8 cellular contexts compared by ENCODE assay signal in the genomic region with DNA sequence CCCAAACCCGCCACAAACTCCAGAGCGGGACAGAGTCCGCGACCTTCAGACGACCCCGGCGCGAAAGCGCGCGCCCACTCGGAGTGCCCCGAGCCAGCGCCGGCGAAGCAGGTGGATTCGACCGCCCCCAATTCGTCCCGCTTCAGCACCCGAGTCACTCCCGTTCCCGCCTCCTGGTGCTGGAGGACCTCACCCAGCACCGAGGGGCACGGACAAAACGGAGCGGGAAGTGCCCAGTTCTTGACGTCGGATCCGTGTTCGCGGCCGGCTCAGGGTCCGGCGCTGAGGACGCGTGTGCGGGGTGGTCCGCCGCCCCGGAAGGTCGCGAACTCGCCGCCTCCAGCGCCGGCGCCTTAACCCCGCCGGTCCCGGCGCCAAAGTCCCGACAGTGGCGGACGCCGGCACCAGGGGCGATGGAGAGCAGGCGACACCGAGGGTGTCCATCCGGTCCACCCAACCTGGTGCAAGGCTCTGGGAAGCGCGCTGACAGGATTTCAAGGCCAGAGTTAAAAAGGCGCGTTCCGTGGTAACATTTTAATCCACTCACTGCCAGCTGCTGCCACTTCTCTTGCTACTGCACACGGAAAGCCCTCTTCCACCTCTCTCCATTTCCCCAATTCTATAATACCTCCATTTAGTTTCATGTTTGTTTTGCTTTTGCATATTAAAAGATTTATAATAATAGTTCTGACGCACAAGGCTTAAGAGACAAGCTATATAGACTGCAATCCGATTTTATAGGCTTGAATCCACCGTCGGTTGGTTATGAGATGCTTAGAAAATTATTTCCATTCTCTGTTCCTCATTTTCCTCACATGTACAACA.
DNase-seq lines count a peak whose midpoint lies in the region; FAIRE-seq and TF ChIP-seq lines count a peak whose summit lies in the region.

No MANE protein-coding gene starts in this region.

- no peaks in the 10 kb centered on the region for H3K4me1 ChIP-seq in HUES48 (ENCODE audit: control insufficient read depth, insufficient read depth, low read length)
- H3K4me1 ChIP-seq in keratinocyte (ENCODE audit: control insufficient read depth, extremely low read depth, insufficient read depth, low read length), result no peaks in the 10 kb centered on the region

- H4K20me1 ChIP-seq in keratinocyte (ENCODE audit: control insufficient read depth, extremely low read depth, insufficient read depth, low read length), result no peaks in the 10 kb centered on the region

- peak overlapping the region; percentile 80 for H3K4me2 ChIP-seq in keratinocyte (ENCODE audit: control insufficient read depth, extremely low read depth, insufficient read depth, low read depth, low read length)

- H3K9ac ChIP-seq in HUES48 (ENCODE audit: low read depth, low read length) (peak overlapping the region; percentile 65), keratinocyte (ENCODE audit: control insufficient read depth, extremely low read depth, insufficient read depth, low read length) (no peak overlapping the region)

- peak; percentile 4 for DNase-seq in activated naive CD4-positive, alpha-beta T cell treated with Interleukin-2 at 50 U/mL for 16 hours
- DNase-seq in activated naive CD4-positive, alpha-beta T cell (lab: John Stamatoyannopoulos, UW), result no peak
- DNase-seq in astrocyte of the hippocampus (ENCODE audit: low read depth, low spot score), result peak; percentile 56
- no peak for DNase-seq in keratinocyte (ENCODE audit: low read depth, low spot score)
- peak; percentile 21 for DNase-seq in stimulated activated CD4-positive, alpha-beta T cell treated with anti-CD3 and anti-CD28 coated beads, Interleukin-4, amount 100 ng/mL, for 1 hour
- DNase-seq in NCI-H187 treated with DMSO at 0.1 percent for 48 hours (lab: John Stamatoyannopoulos, UW), result no peak
- DNase-seq in A172 (ENCODE audit: low spot score), result no peak

- H3K36me3 ChIP-seq in HUES48 (ENCODE audit: control insufficient read depth, insufficient read depth, low read length), result no peaks in the 10 kb centered on the region
- no peaks in the 10 kb centered on the region for H3K36me3 ChIP-seq in keratinocyte (ENCODE audit: control insufficient read depth in 2 of 2, extremely low read depth in 1 of 2, insufficient read depth in 2 of 2, low read length in 2 of 2)

- no peak for FAIRE-seq in keratinocyte (lab: Jason Lieb, UNC)

- H3K27ac ChIP-seq in HUES48 (ENCODE audit: low read depth, low read length) (no peak overlapping the region), keratinocyte (ENCODE audit: control insufficient read depth, insufficient read depth, low read length) (no peak overlapping the region)

- H3K27me3 ChIP-seq in HUES48 (ENCODE audit: control insufficient read depth, insufficient read depth, low read length), result peaks cover 28% of the 10 kb centered on the region
- peaks cover 19% of the 10 kb centered on the region for H3K27me3 ChIP-seq in keratinocyte (ENCODE audit: control insufficient read depth, extremely low read depth, insufficient read depth, low read length)

- no peaks in the 10 kb centered on the region; the same call in 1 of the 2 replicates for H3K9me3 ChIP-seq in HUES48 (ENCODE audit: control insufficient read depth, insufficient read depth, low read length)
- H3K9me3 ChIP-seq in keratinocyte (ENCODE audit: control insufficient read depth, low read depth, low read length), result no peaks in the 10 kb centered on the region

- dilution Hi-C loops in keratinocyte (cut with MboI; ENCODE audit: extremely low pct_ligation_motif_present, low sequenced_read_pairs), result no loop called here

- H2AFZ ChIP-seq in keratinocyte (ENCODE audit: control insufficient read depth, low read length), result peak overlapping the region; percentile 91

- no peaks in the 10 kb centered on the region for H3K9me1 ChIP-seq in keratinocyte (ENCODE audit: control insufficient read depth, extremely low read depth, insufficient read depth, low read length)

- peak overlapping the region; percentile 80 for H3K4me3 ChIP-seq in HUES48 (ENCODE audit: low read depth, low read length)
- H3K4me3 ChIP-seq in keratinocyte (ENCODE audit: control insufficient read depth in 2 of 3, extremely low read depth in 1 of 3, insufficient read depth in 2 of 3, low read depth in 1 of 3, low read length in 3 of 3), result peak overlapping the region; percentile 37 to 57 (median 57)

- TF ChIP-seq CTCF in keratinocyte (optimal IDR thresholded peaks at IDR 0.05 in 1 of 3, IDR thresholded peaks at IDR 0.05 in 1 of 3, conservative IDR thresholded peaks at IDR 0.05 in 1 of 3; ENCODE audit: extremely low read depth in 1 of 3, insufficient read depth in 2 of 3, low read length in 3 of 3), result peak; percentile 50 to 74 (median 59)

- no peaks in the 10 kb centered on the region for H3K79me2 ChIP-seq in keratinocyte (ENCODE audit: control insufficient read depth, insufficient read depth, low read length)

Comparison
In these comparisons a context has a peak if more than half of its experiments do, and no peak if none do; other contexts are left out.
1. DNase-seq: peak in activated naive CD4-positive, alpha-beta T cell treated with Interleukin-2 at 50 U/mL for 16 hours (single experiment), astrocyte of the hippocampus (single experiment) and stimulated activated CD4-positive, alpha-beta T cell treated with anti-CD3 and anti-CD28 coated beads, Interleukin-4, amount 100 ng/mL, for 1 hour (single experiment); none in activated naive CD4-positive, alpha-beta T cell (0 of 4), keratinocyte (single experiment), NCI-H187 treated with DMSO at 0.1 percent for 48 hours (single experiment) and A172 (single experiment).